Comparison of ENCODE assay signal across 1 cellular context in the genomic region with DNA sequence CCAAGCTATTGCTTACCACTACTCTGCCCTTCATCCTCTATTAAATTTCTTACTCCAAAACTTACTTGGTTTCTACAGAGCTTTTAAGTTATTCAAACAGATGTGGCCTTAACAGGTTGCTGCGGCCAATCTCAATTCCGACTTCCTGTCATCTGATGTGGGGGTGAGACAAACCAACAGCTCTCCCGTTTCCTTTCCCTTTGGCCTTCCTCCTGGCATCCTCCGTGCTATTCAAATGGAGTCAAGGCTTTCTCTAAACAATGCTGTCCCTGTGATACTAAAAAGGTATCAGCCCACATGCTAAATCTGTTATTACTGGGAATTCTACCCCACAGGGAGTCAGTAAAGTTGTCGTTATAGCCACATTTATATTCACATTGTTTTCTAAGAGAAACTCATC.
TF ChIP-seq lines count a peak whose summit lies in the region.

No MANE protein-coding gene starts in this region.

TF ChIP-seq in K562, 482 proteins besides CTCF, POLR2A, EP300 and RAD21:
- TF ChIP-seq RNF219 (CRISPR knock-in tag; IDR thresholded peaks at IDR 0.05) (no peak), GABPA (tag; conservative IDR thresholded peaks at IDR 0.05; ENCODE audit: low read depth) (0 out of 2 replicates have a peak, but pooled peaks have one; percentile 40), HNRNPL (IDR thresholded peaks at IDR 0.05; ENCODE audit: low read depth, low read length) (no peak), TCF7 (IDR thresholded peaks at IDR 0.05; ENCODE audit: borderline replicate concordance) (no peak), HMGXB4 (CRISPR knock-in tag; IDR thresholded peaks at IDR 0.05) (no peak), ZNF175 (CRISPR knock-in tag; IDR thresholded peaks at IDR 0.05; ENCODE audit: low read depth) (0 out of 2 replicates have a peak, but pooled peaks have one; percentile 34), ZNF589 (CRISPR knock-in tag; IDR thresholded peaks at IDR 0.05; ENCODE audit: low read depth) (0 out of 2 replicates have a peak, but pooled peaks have one; percentile 4), RREB1 (CRISPR knock-in tag; IDR thresholded peaks at IDR 0.05) (no peak)
- TF ChIP-seq, protein P1, sequence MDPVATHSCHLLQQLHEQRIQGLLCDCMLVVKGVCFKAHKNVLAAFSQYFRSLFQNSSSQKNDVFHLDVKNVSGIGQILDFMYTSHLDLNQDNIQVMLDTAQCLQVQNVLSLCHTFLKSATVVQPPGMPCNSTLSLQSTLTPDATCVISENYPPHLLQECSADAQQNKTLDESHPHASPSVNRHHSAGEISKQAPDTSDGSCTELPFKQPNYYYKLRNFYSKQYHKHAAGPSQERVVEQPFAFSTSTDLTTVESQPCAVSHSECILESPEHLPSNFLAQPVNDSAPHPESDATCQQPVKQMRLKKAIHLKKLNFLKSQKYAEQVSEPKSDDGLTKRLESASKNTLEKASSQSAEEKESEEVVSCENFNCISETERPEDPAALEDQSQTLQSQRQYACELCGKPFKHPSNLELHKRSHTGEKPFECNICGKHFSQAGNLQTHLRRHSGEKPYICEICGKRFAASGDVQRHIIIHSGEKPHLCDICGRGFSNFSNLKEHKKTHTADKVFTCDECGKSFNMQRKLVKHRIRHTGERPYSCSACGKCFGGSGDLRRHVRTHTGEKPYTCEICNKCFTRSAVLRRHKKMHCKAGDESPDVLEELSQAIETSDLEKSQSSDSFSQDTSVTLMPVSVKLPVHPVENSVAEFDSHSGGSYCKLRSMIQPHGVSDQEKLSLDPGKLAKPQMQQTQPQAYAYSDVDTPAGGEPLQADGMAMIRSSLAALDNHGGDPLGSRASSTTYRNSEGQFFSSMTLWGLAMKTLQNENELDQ (CRISPR knock-in tag; IDR thresholded peaks at IDR 0.05; ENCODE audit: borderline replicate concordance) = no peak
